Comparison of ENCODE assay signal across 8 cellular contexts in genomic region chr19:35143231-35143715, GRCh38. TPM values are rescaled to one million over a fixed set of nuclear protein-coding genes. Genes with fewer than 3 reads are reported as not detected.
DNase-seq lines count a peak whose midpoint lies in the region; ATAC-seq and TF ChIP-seq lines count a peak whose summit lies in the region.

A gene with protein sequence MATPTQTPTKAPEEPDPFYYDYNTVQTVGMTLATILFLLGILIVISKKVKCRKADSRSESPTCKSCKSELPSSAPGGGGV (plus strand): TSS chr19:35143255. CDS start chr19:35143334, 79 bp downstream.

- peaks cover 39 to 51% of the 10 kb centered on the region in 2 experiments for H3K4me1 Mint-ChIP-seq in H9
- H3K4me1 Mint-ChIP-seq in activated naive CD8-positive, alpha-beta T cell treated with anti-CD3 and anti-CD28 coated beads for 36 hours: peaks cover 26% of the 10 kb centered on the region
- H3K4me1 Mint-ChIP-seq in memory B cell: peaks cover 27% of the 10 kb centered on the region

- peak within 1 kb of the TSS; percentile 82 for H3K4me2 ChIP-seq in H9 (ENCODE audit: insufficient read depth, insufficient read length, low read length)

- H2BK15ac ChIP-seq in H9 (ENCODE audit: low read depth, low read length): no peak within 1 kb of the TSS

- H3K4me3 ChIP-seq in A673 (ENCODE audit: low read depth, low read length, poor library complexity, severe bottlenecking): peak within 1 kb of the TSS; percentile 34

- H3K4me3 Mint-ChIP-seq in H9 (peak within 1 kb of the TSS; percentile 66 to 87), memory B cell (peak within 1 kb of the TSS; percentile 90)
- peak within 1 kb of the TSS; percentile 82 for H3K4me3 Mint-ChIP-seq in activated naive CD8-positive, alpha-beta T cell treated with anti-CD3 and anti-CD28 coated beads for 36 hours

- H4K5ac ChIP-seq in H9 (ENCODE audit: insufficient read length, low read depth, low read length): no peak within 1 kb of the TSS

- ATAC-seq in memory B cell (ENCODE audit: low read depth) (no peak), HG02642 (IDR thresholded peaks at IDR 0.05; ENCODE audit: poor library complexity, unreplicated experiment) (no peak), GM21390 (IDR thresholded peaks at IDR 0.05; ENCODE audit: unreplicated experiment) (no peak), HG03457 (IDR thresholded peaks at IDR 0.05; ENCODE audit: unreplicated experiment) (no peak)

- H3K9me3 Mint-ChIP-seq in H9 (no peaks in the 10 kb centered on the region), memory B cell (no peaks in the 10 kb centered on the region)
- H3K9me3 Mint-ChIP-seq in activated naive CD8-positive, alpha-beta T cell treated with anti-CD3 and anti-CD28 coated beads for 36 hours: no peaks in the 10 kb centered on the region

- H3K4me1 ChIP-seq in A673 (ENCODE audit: insufficient read depth, low read length, poor library complexity, severe bottlenecking) (peaks cover 27% of the 10 kb centered on the region), H9 (ENCODE audit: insufficient read depth, low read length) (peaks cover 2% of the 10 kb centered on the region; the same call in 1 of the 2 replicates)

- H4K20me1 ChIP-seq in H9 (ENCODE audit: control insufficient read depth, insufficient read depth, insufficient read length): no peaks in the 10 kb centered on the region

- H3K27ac Mint-ChIP-seq in H9: peak within 1 kb of the TSS; percentile 24 to 79 (median 73); a peak in 3 of 7 replicates
- no peak within 1 kb of the TSS for H3K27ac Mint-ChIP-seq in activated naive CD8-positive, alpha-beta T cell treated with anti-CD3 and anti-CD28 coated beads for 36 hours
- peak within 1 kb of the TSS; percentile 16 for H3K27ac Mint-ChIP-seq in memory B cell

- no peak within 1 kb of the TSS for H2AK5ac ChIP-seq in H9 (ENCODE audit: insufficient read length, low read length)

- H3K27me3 ChIP-seq in A673 (replicated peaks; ENCODE audit: insufficient read depth, low read depth, low read length, poor library complexity): peaks cover 3% of the 10 kb centered on the region
- no peaks in the 10 kb centered on the region; the same call in 1 of the 2 replicates for H3K27me3 ChIP-seq in H9 (ENCODE audit: insufficient read depth, low read length)

- no peaks in the 10 kb centered on the region for H3K36me3 ChIP-seq in A673 (ENCODE audit: insufficient read depth, low read length, poor library complexity, severe bottlenecking)

- no peak within 1 kb of the TSS for H3K56ac ChIP-seq in H9 (ENCODE audit: insufficient read length, low read depth, low read length)

- BruUV-seq in A673 (replicated peaks; lab: Mats Ljungman, UMichigan): no TSS peak

- no CpG with 5 or more reads among the region's 31 CpGs for WGBS in H9 (ENCODE audit: extremely low coverage, insufficient read length, low lambda C conversion rate)

- no peaks in the 10 kb centered on the region for H3K79me2 ChIP-seq in H9 (ENCODE audit: insufficient read depth, low read length)

- CTCF ChIA-PET in A673 (lab: Charles Lee): interaction anchor here (0.6 kb wide), 2 partner anchors 9 to 182 kb away, joined by 3 to 8 read pairs; no protein-coding TSS in a partner anchor

- H3K9me3 ChIP-seq in A673 (ENCODE audit: low read depth, low read length, poor library complexity, severe bottlenecking): no peaks in the 10 kb centered on the region
- H3K9me3 ChIP-seq in H9 (ENCODE audit: control insufficient read depth, low read depth, low read length): no peaks in the 10 kb centered on the region

- no peak within 1 kb of the TSS for H2BK20ac ChIP-seq in H9 (ENCODE audit: low read depth, low read length, poor library complexity, severe bottlenecking)

- H3K4ac ChIP-seq in H9 (ENCODE audit: low read depth, low read length): no peak within 1 kb of the TSS

- no peak within 1 kb of the TSS for H3K18ac ChIP-seq in H9 (ENCODE audit: insufficient read length, low read depth, low read length)

- no peak within 1 kb of the TSS for H2BK120ac ChIP-seq in H9 (ENCODE audit: low read depth, low read length, poor library complexity, severe bottlenecking)

- H3K79me1 ChIP-seq in H9 (ENCODE audit: insufficient read depth, low read depth, low read length, poor library complexity, severe bottlenecking): no peaks in the 10 kb centered on the region

- no peak within 1 kb of the TSS for H3T11ph ChIP-seq in H9 (ENCODE audit: low read length)

- no peak within 1 kb of the TSS for H2BK5ac ChIP-seq in H9 (ENCODE audit: insufficient read length, low read length)

- intact Hi-C loops in A673 (cut with micrococcal nuclease; ENCODE audit: unreplicated experiment): no loop called here

- POLR2A ChIA-PET in A673 (lab: Charles Lee; ENCODE audit: low non-redundant PET): no interaction called here

- H3K9ac ChIP-seq in H9 (ENCODE audit: extremely low read depth, insufficient read length, low read length): no peak within 1 kb of the TSS

- peaks cover 24% of the 10 kb centered on the region for H3K23me2 ChIP-seq in H9 (ENCODE audit: insufficient read length, low read depth, low read length, poor library complexity, severe bottlenecking)

- H3K27me3 Mint-ChIP-seq in H9 (ENCODE audit: low read depth) (peaks cover 44% of the 10 kb centered on the region), memory B cell (peaks cover 2% of the 10 kb centered on the region)
- no peaks in the 10 kb centered on the region for H3K27me3 Mint-ChIP-seq in activated naive CD8-positive, alpha-beta T cell treated with anti-CD3 and anti-CD28 coated beads for 36 hours

- TF ChIP-seq CTCF in A673 (conservative IDR thresholded peaks at IDR 0.05; ENCODE audit: low read depth, low read length) (no peak), H9 (conservative IDR thresholded peaks at IDR 0.05) (peak; percentile 29; the same call in 1 of the 3 replicates)

- no peak within 1 kb of the TSS for H4K8ac ChIP-seq in H9 (replicated peaks; ENCODE audit: insufficient read length, low read depth, low read length)

- H4K91ac ChIP-seq in H9 (ENCODE audit: insufficient read length, low read depth, low read length): no peak within 1 kb of the TSS

- H3K14ac ChIP-seq in H9 (ENCODE audit: insufficient read depth, low read length): 0 out of 2 replicates have a peak within 1 kb of the TSS, but pooled peaks have one; percentile 1

- peaks cover 3 to 10% (median 6%) of the 10 kb centered on the region in 3 experiments; a peak in 5 of 7 replicates for H3K36me3 Mint-ChIP-seq in H9 (ENCODE audit: insufficient read depth in 1 of 3, low read depth in 3 of 3)
- H3K36me3 Mint-ChIP-seq in activated naive CD8-positive, alpha-beta T cell treated with anti-CD3 and anti-CD28 coated beads for 36 hours: no peaks in the 10 kb centered on the region
- H3K36me3 Mint-ChIP-seq in memory B cell: no peaks in the 10 kb centered on the region

- DNase-seq in A673 (ENCODE audit: low spot score): no peak
- DNase-seq in H9: peak; percentile 65
- no peak for DNase-seq in activated naive CD8-positive, alpha-beta T cell treated with anti-CD3 and anti-CD28 coated beads for 36 hours
- no peak for DNase-seq in memory B cell (ENCODE audit: low spot score in 2 of 2)
- no peak for DNase-seq in pons (ENCODE audit: low spot score)

- H3K27ac ChIP-seq in A673 (ENCODE audit: low read depth, low read length, poor library complexity, severe bottlenecking) (no peak within 1 kb of the TSS), H9 (ENCODE audit: insufficient read length, low read depth, low read length) (no peak within 1 kb of the TSS)

- no peak within 1 kb of the TSS for H2AFZ ChIP-seq in H9 (ENCODE audit: low read length)

- no peak within 1 kb of the TSS for H3K23ac ChIP-seq in H9 (ENCODE audit: insufficient read length, low read depth, low read length)

- H2BK12ac ChIP-seq in H9 (ENCODE audit: insufficient read length, low read depth, low read length): no peak within 1 kb of the TSS

RNA-seq across cellular contexts. Expression of the gene that starts here (rescaled TPM):
- total RNA-seq in A673 (2021) (0.56 and 0.85 TPM in 2 replicates), H9 (2021) (8.2 and 9.0 TPM in 2 replicates)
- total RNA-seq in activated naive CD8-positive, alpha-beta T cell treated with anti-CD3 and anti-CD28 coated beads for 36 hours: under 1 TPM; 0.54 to 0.62 TPM
